In genomic region chr17:81576621-81577277, GRCh38 we compare ENCODE assay signal across 9 cellular contexts. TPM values are rescaled to one million over a fixed set of nuclear protein-coding genes. Genes with fewer than 3 reads are reported as not detected.
DNase-seq lines count a peak whose midpoint lies in the region; ATAC-seq and TF ChIP-seq lines count a peak whose summit lies in the region.
"Had no signal": no experiment of that assay in that cellular context is flagged by ENCODE, and none has a peak within 500 bp of the region (broad histone marks: within the 10 kb centered on the region; RNA-seq: fewer than 3 reads in every experiment).

No MANE protein-coding gene starts in this region.

- no peaks in the 10 kb centered on the region for H3K27me3 ChIP-seq in A673 (replicated peaks; ENCODE audit: insufficient read depth, low read depth, low read length, poor library complexity)

- H3K4me1 Mint-ChIP-seq in HFFc6 (ENCODE audit: low read depth) = peaks cover 70% of the 10 kb centered on the region
- H3K4me1 Mint-ChIP-seq in activated CD8-positive, alpha-beta T cell treated with anti-CD3 and anti-CD28 coated beads for 36 hours (ENCODE audit: low read depth) = peaks cover 19% of the 10 kb centered on the region
- H3K4me1 Mint-ChIP-seq in activated naive CD4-positive, alpha-beta T cell treated with anti-CD3 and anti-CD28 coated beads, Interleukin-2, amount 10 ng/mL, durations not matched to agents 7 days and 5 days = no peaks in the 10 kb centered on the region

- H3K4me1 ChIP-seq in A673 (ENCODE audit: insufficient read depth, low read length, poor library complexity, severe bottlenecking) = peaks cover 21% of the 10 kb centered on the region

- intact Hi-C loops in A673 (cut with micrococcal nuclease; ENCODE audit: unreplicated experiment) = no loop called here
- intact Hi-C loops in activated CD8-positive, alpha-beta T cell treated with anti-CD3 and anti-CD28 coated beads for 36 hours (cut with micrococcal nuclease) = no loop called here

- TF ChIP-seq CTCF in A673 (conservative IDR thresholded peaks at IDR 0.05; ENCODE audit: low read depth, low read length) = no peak
- TF ChIP-seq CTCF in HFFc6 (IDR thresholded peaks at IDR 0.05) = peak; percentile 13; the same call in 1 of the 2 replicates
- no peak for TF ChIP-seq CTCF in activated CD8-positive, alpha-beta T cell treated with anti-CD3 and anti-CD28 coated beads for 36 hours (IDR thresholded peaks at IDR 0.05)

- CTCF ChIA-PET in A673 (lab: Charles Lee) = no interaction called here
- CTCF ChIA-PET in activated CD8-positive, alpha-beta T cell treated with anti-CD3 and anti-CD28 coated beads for 36 hours (lab: Charles Lee) = interaction anchor here (1.3 kb wide), 1 partner anchor 25 kb away, joined by 3 read pairs; no protein-coding TSS in a partner anchor
- CTCF ChIA-PET in activated naive CD4-positive, alpha-beta T cell treated with anti-CD3 and anti-CD28 coated beads, Interleukin-2, amount 10 ng/mL, durations not matched to agents 7 days and 5 days (lab: Charles Lee) = interaction anchor here (2.3 kb wide), 1 partner anchor 24 kb away, joined by 7 read pairs; no protein-coding TSS in a partner anchor

- H3K36me3 ChIP-seq in A673 (ENCODE audit: insufficient read depth, low read length, poor library complexity, severe bottlenecking) = peaks cover 52% of the 10 kb centered on the region

- H3K4me3 ChIP-seq in A673 (ENCODE audit: low read depth, low read length, poor library complexity, severe bottlenecking) = no peak overlapping the region

- peaks cover 9% of the 10 kb centered on the region for H3K27me3 Mint-ChIP-seq in HFFc6 (ENCODE audit: insufficient read depth)
- H3K27me3 Mint-ChIP-seq in activated CD8-positive, alpha-beta T cell treated with anti-CD3 and anti-CD28 coated beads for 36 hours = no peaks in the 10 kb centered on the region
- no peaks in the 10 kb centered on the region for H3K27me3 Mint-ChIP-seq in activated naive CD4-positive, alpha-beta T cell treated with anti-CD3 and anti-CD28 coated beads, Interleukin-2, amount 10 ng/mL, durations not matched to agents 7 days and 5 days

- H3K4me3 Mint-ChIP-seq in HFFc6 = peak overlapping the region; percentile 73
- no peak overlapping the region for H3K4me3 Mint-ChIP-seq in activated CD8-positive, alpha-beta T cell treated with anti-CD3 and anti-CD28 coated beads for 36 hours
- no peak overlapping the region for H3K4me3 Mint-ChIP-seq in activated naive CD4-positive, alpha-beta T cell treated with anti-CD3 and anti-CD28 coated beads, Interleukin-2, amount 10 ng/mL, durations not matched to agents 7 days and 5 days

- H3K27ac Mint-ChIP-seq in HFFc6 = peak overlapping the region; percentile 94
- H3K27ac Mint-ChIP-seq in activated CD8-positive, alpha-beta T cell treated with anti-CD3 and anti-CD28 coated beads for 36 hours = no peak overlapping the region
- H3K27ac Mint-ChIP-seq in activated naive CD4-positive, alpha-beta T cell treated with anti-CD3 and anti-CD28 coated beads, Interleukin-2, amount 10 ng/mL, durations not matched to agents 7 days and 5 days = no peak overlapping the region

- H3K27ac ChIP-seq in A673 (ENCODE audit: low read depth, low read length, poor library complexity, severe bottlenecking) = peak overlapping the region; percentile 52

- no TSS peak for BruUV-seq in A673 (replicated peaks; lab: Mats Ljungman, UMichigan)

- peak; percentile 47 for DNase-seq in A673 (ENCODE audit: low spot score)
- peak; percentile 82 for DNase-seq in HFFc6
- DNase-seq in astrocyte of the hippocampus (ENCODE audit: low read depth, low spot score) = peak; percentile 91
- no peak for DNase-seq in left lobe of liver (ENCODE audit: low spot score)
- no peak for DNase-seq in activated CD8-positive, alpha-beta T cell treated with anti-CD3 and anti-CD28 coated beads for 36 hours
- no peak for DNase-seq in activated naive CD4-positive, alpha-beta T cell treated with anti-CD3 and anti-CD28 coated beads, Interleukin-2, amount 10 ng/mL, durations not matched to agents 7 days and 5 days
- no peak for DNase-seq in NCI-H2171 treated with DMSO at 0.1 percent for 48 hours (lab: John Stamatoyannopoulos, UW)
- DNase-seq: NCI-H1105 had no signal

- H3K36me3 Mint-ChIP-seq in HFFc6 (ENCODE audit: low read depth) = peaks cover 53% of the 10 kb centered on the region
- peaks cover 31% of the 10 kb centered on the region for H3K36me3 Mint-ChIP-seq in activated CD8-positive, alpha-beta T cell treated with anti-CD3 and anti-CD28 coated beads for 36 hours (ENCODE audit: low read depth)
- peaks cover 36% of the 10 kb centered on the region for H3K36me3 Mint-ChIP-seq in activated naive CD4-positive, alpha-beta T cell treated with anti-CD3 and anti-CD28 coated beads, Interleukin-2, amount 10 ng/mL, durations not matched to agents 7 days and 5 days

- POLR2A ChIA-PET in A673 (lab: Charles Lee; ENCODE audit: low non-redundant PET) = no interaction called here
- POLR2A ChIA-PET in activated CD8-positive, alpha-beta T cell treated with anti-CD3 and anti-CD28 coated beads for 36 hours (lab: Charles Lee) = interaction anchor here (1.3 kb wide), 1 partner anchor 24 kb away, joined by 3 read pairs; no protein-coding TSS in a partner anchor

- ATAC-seq in left lobe of liver = peak; percentile 22
- ATAC-seq in activated CD8-positive, alpha-beta T cell treated with anti-CD3 and anti-CD28 coated beads for 36 hours = no peak
- ATAC-seq in GM19023 (IDR thresholded peaks at IDR 0.05; ENCODE audit: unreplicated experiment) = no peak

- H3K9me3 ChIP-seq in A673 (ENCODE audit: low read depth, low read length, poor library complexity, severe bottlenecking) = no peaks in the 10 kb centered on the region

- no peaks in the 10 kb centered on the region for H3K9me3 Mint-ChIP-seq in HFFc6
- no peaks in the 10 kb centered on the region for H3K9me3 Mint-ChIP-seq in activated CD8-positive, alpha-beta T cell treated with anti-CD3 and anti-CD28 coated beads for 36 hours
- no peaks in the 10 kb centered on the region for H3K9me3 Mint-ChIP-seq in activated naive CD4-positive, alpha-beta T cell treated with anti-CD3 and anti-CD28 coated beads, Interleukin-2, amount 10 ng/mL, durations not matched to agents 7 days and 5 days

RNA-seq across cellular contexts. Expression of gene FAAP100, which starts 24.6 kb away (rescaled TPM):
- 49.4 and 49.5 TPM in 2 replicates for total RNA-seq in A673 (2021)
- 10 to 100 TPM; 21.9 to 27.7 (median 23.9) TPM for total RNA-seq in HFFc6 (2021; fragmentation: NEBNext Ultra II Directional; extraction: Animal tissue kit (Norgen Biotek cat#: 25700))
- total RNA-seq in left lobe of liver = 18.9 TPM
- 10 to 100 TPM; 40.5 to 42.7 TPM for total RNA-seq in activated CD8-positive, alpha-beta T cell treated with anti-CD3 and anti-CD28 coated beads for 36 hours

RNA-seq across cellular contexts. Expression of gene FSCN2, which starts 48.6 kb away (rescaled TPM):
- total RNA-seq in A673 (2021) (0.26 and 0.31 TPM in 2 replicates), left lobe of liver (0.18 TPM)
- 1 to 10 TPM in 3 of 6 experiments, under 1 TPM in 3; 0.71 to 1.4 (median 0.99) TPM for total RNA-seq in HFFc6 (2021; fragmentation: NEBNext Ultra II Directional; extraction: Animal tissue kit (Norgen Biotek cat#: 25700))
- under 1 TPM in 1 of 2 experiments, not detected in 1; 0.32 TPM for total RNA-seq in activated CD8-positive, alpha-beta T cell treated with anti-CD3 and anti-CD28 coated beads for 36 hours

Comparison
In these comparisons a context has a peak if more than half of its experiments do, and no peak if none do; other contexts are left out.
1. DNase-seq: peak in A673 (single experiment), HFFc6 (single experiment) and astrocyte of the hippocampus (single experiment); none in left lobe of liver (single experiment), activated CD8-positive, alpha-beta T cell treated with anti-CD3 and anti-CD28 coated beads for 36 hours (single experiment), activated naive CD4-positive, alpha-beta T cell treated with anti-CD3 and anti-CD28 coated beads, Interleukin-2, amount 10 ng/mL, durations not matched to agents 7 days and 5 days (single experiment) and NCI-H2171 treated with DMSO at 0.1 percent for 48 hours (single experiment).